Comparison of ENCODE assay signal across 11 cellular contexts in genomic region chr7:82393821-82394220, GRCh38. TPM values are rescaled to one million over a fixed set of nuclear protein-coding genes. Genes with fewer than 3 reads are reported as not detected.
"Had no signal": no experiment of that assay in that cellular context is flagged by ENCODE, and none has a peak within 500 bp of the region (broad histone marks: within the 10 kb centered on the region; RNA-seq: fewer than 3 reads in every experiment).

No MANE protein-coding gene starts in this region.

- H3K9me3 Mint-ChIP-seq: HFFc6 had no signal

- H3K9ac ChIP-seq: GM23248, KMS-11 had no signal

- H3K27ac Mint-ChIP-seq: HFFc6, IgD-negative memory B cell had no signal

- ATAC-seq: HCT116 had no signal

- H3K4me3 ChIP-seq: GM23248, HAP-1 had no signal

- H3K27ac ChIP-seq: GM23248, KMS-11 had no signal

- H3K4me3 Mint-ChIP-seq: HFFc6, IgD-negative memory B cell had no signal

- H3K4me1 Mint-ChIP-seq: IgD-negative memory B cell had no signal

- H2AFZ ChIP-seq: GM23248 had no signal

- DNase-seq: GOT3, H7, HFFc6, KBM-7 had no signal

- H3K4me2 ChIP-seq: KMS-11 had no signal

- FAIRE-seq: HTR-8/SVneo had no signal

- H3K36me3 ChIP-seq: HAP-1 had no signal

- H3K27me3 Mint-ChIP-seq: IgD-negative memory B cell had no signal

- H3K9me3 ChIP-seq: HAP-1 had no signal

RNA-seq across cellular contexts. Expression of gene CACNA2D1, which starts 49.8 kb away (rescaled TPM):
- total RNA-seq: HT-29 had no signal
- polyA plus RNA-seq: IgD-negative memory B cell had no signal
